Comparison of ENCODE assay signal across 8 cellular contexts in genomic region chr2:61017556-61018318, GRCh38. TPM values are rescaled to one million over a fixed set of nuclear protein-coding genes. Genes with fewer than 3 reads are reported as not detected.
DNase-seq lines count a peak whose midpoint lies in the region; ATAC-seq, FAIRE-seq and TF ChIP-seq lines count a peak whose summit lies in the region.

TSS of gene PEX13 (plus strand) at chr2:61017720. CDS start at chr2:61017760, 40 bp downstream.
A gene with protein sequence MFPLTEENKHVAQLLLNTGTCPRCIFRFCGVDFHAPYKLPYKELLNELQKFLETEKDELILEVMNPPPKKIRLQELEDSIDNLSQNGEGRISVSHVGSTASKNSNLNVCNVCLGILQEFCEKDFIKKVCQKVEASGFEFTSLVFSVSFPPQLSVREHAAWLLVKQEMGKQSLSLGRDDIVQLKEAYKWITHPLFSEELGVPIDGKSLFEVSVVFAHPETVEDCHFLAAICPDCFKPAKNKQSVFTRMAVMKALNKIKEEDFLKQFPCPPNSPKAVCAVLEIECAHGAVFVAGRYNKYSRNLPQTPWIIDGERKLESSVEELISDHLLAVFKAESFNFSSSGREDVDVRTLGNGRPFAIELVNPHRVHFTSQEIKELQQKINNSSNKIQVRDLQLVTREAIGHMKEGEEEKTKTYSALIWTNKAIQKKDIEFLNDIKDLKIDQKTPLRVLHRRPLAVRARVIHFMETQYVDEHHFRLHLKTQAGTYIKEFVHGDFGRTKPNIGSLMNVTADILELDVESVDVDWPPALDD (minus strand): TSS chr2:61018255. CDS start chr2:61011890, 6,365 bp downstream.

- peaks cover 5% of the 10 kb centered on the region for H3K9me3 Mint-ChIP-seq in neural progenitor cell

- intact Hi-C loops in Panc1 (cut with micrococcal nuclease; ENCODE audit: unreplicated experiment) = no loop called here

- TF ChIP-seq CTCF in Panc1 (IDR thresholded peaks at IDR 0.05) = no peak
- no peak for TF ChIP-seq CTCF in fibroblast of villous mesenchyme (IDR thresholded peaks at IDR 0.05; ENCODE audit: insufficient read depth, low read depth, low read length)
- TF ChIP-seq CTCF in neural progenitor cell (IDR thresholded peaks at IDR 0.05) = no peak

- H3K4me3 ChIP-seq in Panc1 (ENCODE audit: low read depth in 2 of 2, low read length in 2 of 2) (peak within 1 kb of the TSS; percentile 94 to 98), fibroblast of villous mesenchyme (ENCODE audit: low read depth, low read length) (peak within 1 kb of the TSS; percentile 84), neural progenitor cell (peak within 1 kb of the TSS; percentile 71), stomach smooth muscle (ENCODE audit: low read length in 2 of 2) (peak within 1 kb of the TSS; percentile 90 to 98)

- POLR2A ChIA-PET in Panc1 (lab: Charles Lee) = no interaction called here

- H3K36me3 ChIP-seq in Panc1 (ENCODE audit: control insufficient read depth, insufficient read depth, low read length) = peaks cover 3% of the 10 kb centered on the region; the same call in 1 of the 2 replicates
- peaks cover 7% of the 10 kb centered on the region for H3K36me3 ChIP-seq in neural progenitor cell
- H3K36me3 ChIP-seq in stomach smooth muscle (ENCODE audit: control insufficient read depth in 2 of 2, insufficient read depth in 2 of 2, low read length in 2 of 2) = peaks cover 0 to 4% of the 10 kb centered on the region in 2 donors

- peak within 1 kb of the TSS; percentile 84 for H3K4me2 ChIP-seq in neural progenitor cell

- peak; percentile 44 for FAIRE-seq in HTR-8/SVneo (lab: Jason Lieb, UNC)

- H3K4me1 Mint-ChIP-seq in neural progenitor cell = peaks cover 22% of the 10 kb centered on the region

- peaks cover 66% of the 10 kb centered on the region for H3K79me2 ChIP-seq in neural progenitor cell (ENCODE audit: low read depth)

- peak; percentile 46 for ATAC-seq in GM21367 (IDR thresholded peaks at IDR 0.05; ENCODE audit: unreplicated experiment)
- ATAC-seq in Panc1 = peak; percentile 97

- H3K27ac Mint-ChIP-seq in neural progenitor cell = peak within 1 kb of the TSS; percentile 98

- peak within 1 kb of the TSS; percentile 100 for H3K4me3 Mint-ChIP-seq in neural progenitor cell

- H3K27ac ChIP-seq in Panc1 (ENCODE audit: low read length) (peak within 1 kb of the TSS; percentile 99), neural progenitor cell (peak within 1 kb of the TSS; percentile 86), stomach smooth muscle (ENCODE audit: low read length) (peak within 1 kb of the TSS; percentile 87)

- H3K9ac ChIP-seq in neural progenitor cell = peak within 1 kb of the TSS; percentile 44
- peak within 1 kb of the TSS; percentile 87 to 95 for H3K9ac ChIP-seq in stomach smooth muscle (ENCODE audit: low read length in 2 of 2)

- H3K27me3 Mint-ChIP-seq in neural progenitor cell (ENCODE audit: insufficient read depth, low read depth) = peaks cover 3% of the 10 kb centered on the region

- peaks cover 17% of the 10 kb centered on the region for H3K36me3 Mint-ChIP-seq in neural progenitor cell

- H3K4me1 ChIP-seq in Panc1 (ENCODE audit: control insufficient read depth, insufficient read depth, low read length) = peaks cover 12% of the 10 kb centered on the region; the same call in 1 of the 2 replicates
- H3K4me1 ChIP-seq in neural progenitor cell = peaks cover 14% of the 10 kb centered on the region
- H3K4me1 ChIP-seq in stomach smooth muscle (ENCODE audit: control insufficient read depth, insufficient read depth, low read length) = peaks cover 8% of the 10 kb centered on the region

- CTCF ChIA-PET in Panc1 (lab: Charles Lee) = no interaction called here

- H2AFZ ChIP-seq in neural progenitor cell (replicated peaks) = peak within 1 kb of the TSS; percentile 95

- H3K9me3 ChIP-seq in Panc1 (ENCODE audit: control insufficient read depth, insufficient read depth, low read depth, low read length) (no peaks in the 10 kb centered on the region), neural progenitor cell (ENCODE audit: low read depth) (no peaks in the 10 kb centered on the region), stomach smooth muscle (ENCODE audit: control insufficient read depth in 2 of 2, low read length in 2 of 2) (peaks cover 0 to 3% of the 10 kb centered on the region in 2 donors)

- BruUV-seq in Panc1 (replicated peaks; lab: Mats Ljungman, UMichigan) = no TSS peak

- peaks cover 22% of the 10 kb centered on the region for H3F3A ChIP-seq in neural progenitor cell (ENCODE audit: low read depth)

- DNase-seq in DMS153 (lab: John Stamatoyannopoulos, UW) = peak; percentile 66
- DNase-seq in HTR-8/SVneo (ENCODE audit: insufficient read length, low spot score) = peak; percentile 91
- DNase-seq in Panc1 (ENCODE audit: low read depth, low spot score) = peak; percentile 75
- DNase-seq in activated effector memory CD4-positive, alpha-beta T cell treated with Interleukin-2 at 50 U/mL for 16 hours = peak; percentile 59
- peak; percentile 77 for DNase-seq in fibroblast of villous mesenchyme (ENCODE audit: low read depth)
- peak; percentile 83 for DNase-seq in neural progenitor cell (ENCODE audit: low spot score)

- no peaks in the 10 kb centered on the region for H3K27me3 ChIP-seq in Panc1 (ENCODE audit: control insufficient read depth, insufficient read depth, low read length)
- no peaks in the 10 kb centered on the region for H3K27me3 ChIP-seq in neural progenitor cell
- H3K27me3 ChIP-seq in stomach smooth muscle (ENCODE audit: control insufficient read depth in 1 of 2, insufficient read depth in 2 of 2, low read length in 2 of 2) = no peaks in the 10 kb centered on the region

- in situ Hi-C loops in Panc1 (cut with HindIII; ENCODE audit: low pct_unique_long_range_greater_than_20kb, low sequenced_read_pairs) = no loop called here

- H4K20me1 ChIP-seq in neural progenitor cell (ENCODE audit: low read depth) = no peaks in the 10 kb centered on the region

RNA-seq across cellular contexts. Expression of gene PEX13, which starts in this region (rescaled TPM):
- total RNA-seq in Panc1 (2021; ENCODE audit: unreplicated experiment) (24.7 TPM), fibroblast of villous mesenchyme (28.7 and 42.3 TPM in 2 replicates), neural progenitor cell (ENCODE audit: low replicate concordance) (64.9 and 74.9 TPM in 2 replicates)
- polyA plus RNA-seq in Panc1 (2012; ENCODE audit: insufficient read length) = 9.5 TPM

RNA-seq across cellular contexts. Expression of the second gene that starts in this region (rescaled TPM):
- total RNA-seq in Panc1 (2021; ENCODE audit: unreplicated experiment) (5.2 TPM), fibroblast of villous mesenchyme (4.2 and 7.8 TPM in 2 replicates), neural progenitor cell (ENCODE audit: low replicate concordance) (10.4 and 11.3 TPM in 2 replicates)
- polyA plus RNA-seq in Panc1 (2012; ENCODE audit: insufficient read length) = 2.2 TPM

Comparison
In these comparisons a context has a peak if more than half of its experiments do, and no peak if none do; other contexts are left out.
1. Peak in every context shown above with its lines: DNase-seq, ATAC-seq, H3K4me3 ChIP-seq and H3K27ac ChIP-seq.